9 cellular contexts compared by ENCODE assay signal in genomic region chr17:39939588-39940419, GRCh38. TPM values are rescaled to one million over a fixed set of nuclear protein-coding genes. Genes with fewer than 3 reads are reported as not detected.
DNase-seq lines count a peak whose midpoint lies in the region; ATAC-seq and TF ChIP-seq lines count a peak whose summit lies in the region.
"Had no signal": no experiment of that assay in that cellular context is flagged by ENCODE, and none has a peak within 500 bp of the region (broad histone marks: within the 10 kb centered on the region; RNA-seq: fewer than 3 reads in every experiment).

No MANE protein-coding gene starts in this region.

- no peaks in the 10 kb centered on the region for H3K36me3 Mint-ChIP-seq in activated CD4-positive, alpha-beta T cell treated with anti-CD3 and anti-CD28 coated beads, Interleukin-2, amount 10 ng/mL, durations not matched to agents 7 days and 5 days (ENCODE audit: low read depth)
- H3K36me3 Mint-ChIP-seq: natural killer cell had no signal

- H3K4me2 ChIP-seq in Loucy (ENCODE audit: low read depth, low read length, poor library complexity, severe bottlenecking), result peak overlapping the region; percentile 20

- no peak overlapping the region for H3K4me3 ChIP-seq in BE2C (ENCODE audit: low read depth, low read length)
- H3K4me3 ChIP-seq in Loucy (ENCODE audit: low read length, poor library complexity, severe bottlenecking), result no peak overlapping the region
- H3K4me3 ChIP-seq in heart left ventricle, result no peak overlapping the region
- no peak overlapping the region for H3K4me3 ChIP-seq in aorta (ENCODE audit: low read length in 2 of 2)
- H3K4me3 ChIP-seq in H7 (ENCODE audit: insufficient read depth, low read depth, low read length), result no peak overlapping the region

- WGBS in heart left ventricle, 4 donors, result 48 to 58% (median 52%) methylated on average over 6 of the region's 6 CpGs
- WGBS in aorta, 2 donors, result 56 to 63% methylated on average over 6 of the region's 6 CpGs

- POLR2A ChIA-PET in activated CD4-positive, alpha-beta T cell treated with anti-CD3 and anti-CD28 coated beads, Interleukin-2, amount 10 ng/mL, durations not matched to agents 7 days and 5 days (lab: Charles Lee), result no interaction called here

- H3K4me1 ChIP-seq in BE2C (peaks cover 4% of the 10 kb centered on the region), Loucy (ENCODE audit: insufficient read depth, low read length, poor library complexity, severe bottlenecking) (peaks cover 9% of the 10 kb centered on the region), heart left ventricle (peaks cover 0 to 27% (median 11%) of the 10 kb centered on the region in 12 donors), aorta (ENCODE audit: control insufficient read depth in 1 of 2, insufficient read depth in 2 of 2, low read length in 2 of 2) (no peaks in the 10 kb centered on the region)

- peak; percentile 48 for ATAC-seq in GM18508 (IDR thresholded peaks at IDR 0.05; ENCODE audit: insufficient read depth, unreplicated experiment)
- peak; percentile 24 to 80 (median 62) for ATAC-seq in heart left ventricle
- ATAC-seq in stimulated activated naive CD8-positive, alpha-beta T cell treated with anti-CD3 and anti-CD28 coated beads, Interleukin-15, amount 100 ng/mL, for 72 hours, result peak; percentile 100
- no peak for ATAC-seq in aorta (ENCODE audit: low FRiP score)

- peak overlapping the region; percentile 52 for H3K27ac Mint-ChIP-seq in activated CD4-positive, alpha-beta T cell treated with anti-CD3 and anti-CD28 coated beads, Interleukin-2, amount 10 ng/mL, durations not matched to agents 7 days and 5 days
- H3K27ac Mint-ChIP-seq in stimulated activated naive CD8-positive, alpha-beta T cell treated with anti-CD3 and anti-CD28 coated beads, Interleukin-15, amount 100 ng/mL, for 72 hours, result peak overlapping the region; percentile 33 to 72
- H3K27ac Mint-ChIP-seq: natural killer cell had no signal

- no peaks in the 10 kb centered on the region for H3K9me3 ChIP-seq in BE2C
- H3K9me3 ChIP-seq in Loucy (ENCODE audit: insufficient read depth, low read depth, low read length), result no peaks in the 10 kb centered on the region
- H3K9me3 ChIP-seq in heart left ventricle, result no peaks in the 10 kb centered on the region
- H3K9me3 ChIP-seq in aorta (ENCODE audit: control insufficient read depth, low read length), result no peaks in the 10 kb centered on the region

- peak; percentile 49 for DNase-seq in BE2C
- DNase-seq in activated CD4-positive, alpha-beta T cell treated with anti-CD3 and anti-CD28 coated beads, Interleukin-2, amount 10 ng/mL, durations not matched to agents 7 days and 5 days, result peak; percentile 58
- DNase-seq in heart left ventricle, result peak; percentile 35 to 73 (median 56)
- peak; percentile 42 to 80 for DNase-seq in stimulated activated naive CD8-positive, alpha-beta T cell treated with anti-CD3 and anti-CD28 coated beads, Interleukin-15, amount 100 ng/mL, for 72 hours
- no peak for DNase-seq in aorta
- no peak for DNase-seq in H7
- DNase-seq: natural killer cell had no signal

- no peaks in the 10 kb centered on the region for H3F3A ChIP-seq in Loucy (ENCODE audit: low read depth)

- H2AFZ ChIP-seq in Loucy (ENCODE audit: low read length), result peak overlapping the region; percentile 59; the same call in 1 of the 2 replicates

- no peak for TF ChIP-seq POLR2A in heart left ventricle (IDR thresholded peaks at IDR 0.05)

- no peaks in the 10 kb centered on the region for H4K20me1 ChIP-seq in Loucy (ENCODE audit: insufficient read depth, low read length, poor library complexity, severe bottlenecking)

- H3K9ac ChIP-seq in Loucy (ENCODE audit: low read depth, low read length, poor library complexity, severe bottlenecking), result peak overlapping the region; percentile 25

- peaks cover 19% of the 10 kb centered on the region for H3K4me1 Mint-ChIP-seq in activated CD4-positive, alpha-beta T cell treated with anti-CD3 and anti-CD28 coated beads, Interleukin-2, amount 10 ng/mL, durations not matched to agents 7 days and 5 days
- peaks cover 16% of the 10 kb centered on the region for H3K4me1 Mint-ChIP-seq in stimulated activated naive CD8-positive, alpha-beta T cell treated with anti-CD3 and anti-CD28 coated beads, Interleukin-15, amount 100 ng/mL, for 72 hours
- H3K4me1 Mint-ChIP-seq: natural killer cell had no signal

- no peaks in the 10 kb centered on the region for H3K27me3 ChIP-seq in BE2C
- H3K27me3 ChIP-seq in Loucy (ENCODE audit: insufficient read depth, low read length, poor library complexity, severe bottlenecking), result no peaks in the 10 kb centered on the region
- no peaks in the 10 kb centered on the region for H3K27me3 ChIP-seq in heart left ventricle
- H3K27me3 ChIP-seq in aorta (ENCODE audit: control insufficient read depth in 1 of 2, insufficient read depth in 2 of 2, low read length in 1 of 2), result no peaks in the 10 kb centered on the region
- no peaks in the 10 kb centered on the region for H3K27me3 ChIP-seq in H7 (ENCODE audit: control insufficient read depth, insufficient read depth, low read length)

- no peaks in the 10 kb centered on the region for H3K36me3 ChIP-seq in BE2C
- no peaks in the 10 kb centered on the region for H3K36me3 ChIP-seq in Loucy (ENCODE audit: insufficient read depth, low read length)
- no peaks in the 10 kb centered on the region for H3K36me3 ChIP-seq in heart left ventricle
- H3K36me3 ChIP-seq in aorta (ENCODE audit: control insufficient read depth in 1 of 2, insufficient read depth in 2 of 2, low read length in 1 of 2), result no peaks in the 10 kb centered on the region
- no peaks in the 10 kb centered on the region for H3K36me3 ChIP-seq in H7 (replicated peaks; ENCODE audit: control insufficient read depth, insufficient read depth, low read length)

- intact Hi-C loops in heart left ventricle (cut with DNase I) (no loop called here), aorta (cut with DNase I) (no loop called here)

- H3K27ac ChIP-seq in heart left ventricle (peak overlapping the region in 7 of 12 donors; percentile 31 to 67 (median 54)), aorta (ENCODE audit: low read depth in 1 of 2, low read length in 2 of 2) (no peak overlapping the region)

- no peaks in the 10 kb centered on the region for H3K9me2 ChIP-seq in Loucy (replicated peaks; ENCODE audit: low read depth, low read length)

- CTCF ChIA-PET in activated CD4-positive, alpha-beta T cell treated with anti-CD3 and anti-CD28 coated beads, Interleukin-2, amount 10 ng/mL, durations not matched to agents 7 days and 5 days (lab: Charles Lee), result interaction anchor here (0.6 to 1.6 kb wide), 5 partner anchors 10 to 317 kb away, joined by 3 to 6 read pairs (median 4); partner anchors contain the start of gene PSMD3

- no peaks in the 10 kb centered on the region for H3K9me3 Mint-ChIP-seq in activated CD4-positive, alpha-beta T cell treated with anti-CD3 and anti-CD28 coated beads, Interleukin-2, amount 10 ng/mL, durations not matched to agents 7 days and 5 days
- no peaks in the 10 kb centered on the region for H3K9me3 Mint-ChIP-seq in stimulated activated naive CD8-positive, alpha-beta T cell treated with anti-CD3 and anti-CD28 coated beads, Interleukin-15, amount 100 ng/mL, for 72 hours
- H3K9me3 Mint-ChIP-seq: natural killer cell had no signal

- no peak overlapping the region for H3K4me3 Mint-ChIP-seq in activated CD4-positive, alpha-beta T cell treated with anti-CD3 and anti-CD28 coated beads, Interleukin-2, amount 10 ng/mL, durations not matched to agents 7 days and 5 days
- H3K4me3 Mint-ChIP-seq in stimulated activated naive CD8-positive, alpha-beta T cell treated with anti-CD3 and anti-CD28 coated beads, Interleukin-15, amount 100 ng/mL, for 72 hours, result peak overlapping the region; percentile 26 to 48
- H3K4me3 Mint-ChIP-seq: natural killer cell had no signal

- H3K27me3 Mint-ChIP-seq in activated CD4-positive, alpha-beta T cell treated with anti-CD3 and anti-CD28 coated beads, Interleukin-2, amount 10 ng/mL, durations not matched to agents 7 days and 5 days, result no peaks in the 10 kb centered on the region
- H3K27me3 Mint-ChIP-seq in stimulated activated naive CD8-positive, alpha-beta T cell treated with anti-CD3 and anti-CD28 coated beads, Interleukin-15, amount 100 ng/mL, for 72 hours, result peaks cover 10% of the 10 kb centered on the region

- peak; percentile 68 for TF ChIP-seq CTCF in BE2C (IDR thresholded peaks at IDR 0.05; ENCODE audit: low read depth, low read length)
- TF ChIP-seq CTCF in Loucy (conservative IDR thresholded peaks at IDR 0.05; ENCODE audit: low read length), result peak; percentile 71
- TF ChIP-seq CTCF in heart left ventricle (IDR thresholded peaks at IDR 0.05), result peak in 9 of 12 donors; percentile 12 to 53 (median 26)

- H3K79me2 ChIP-seq in Loucy (ENCODE audit: insufficient read depth, low read length), result no peaks in the 10 kb centered on the region

RNA-seq across cellular contexts. Expression of gene LRRC3C, which starts 12.3 kb away (rescaled TPM):
- polyA plus RNA-seq in BE2C (2012; ENCODE audit: insufficient read depth, insufficient read length, low read depth), result not detected
- total RNA-seq in activated CD4-positive, alpha-beta T cell treated with anti-CD3 and anti-CD28 coated beads, Interleukin-2, amount 10 ng/mL, durations not matched to agents 7 days and 5 days, result not detected
- not detected for total RNA-seq in heart left ventricle
- polyA plus RNA-seq in heart left ventricle, result not detected
- not detected for total RNA-seq in aorta
- polyA plus RNA-seq in aorta, result not detected
- total RNA-seq in H7 (2014; rRNA removed; shearing (Covaris generic)), result not detected in 2 replicates
- total RNA-seq: natural killer cell had no signal

RNA-seq across cellular contexts. Expression of gene ORMDL3, which starts 12.4 kb away (rescaled TPM):
- polyA plus RNA-seq in BE2C (2012; ENCODE audit: insufficient read depth, insufficient read length, low read depth), result 63.1 TPM
- total RNA-seq in activated CD4-positive, alpha-beta T cell treated with anti-CD3 and anti-CD28 coated beads, Interleukin-2, amount 10 ng/mL, durations not matched to agents 7 days and 5 days, result 100 to 1,000 TPM; 152 TPM
- total RNA-seq in heart left ventricle (100 to 1,000 TPM in 1 of 9 donors, 10 to 100 TPM in 8; 40.0 to 111 (median 59.2) TPM), aorta (10 to 100 TPM; 44.2 to 45.0 TPM)
- polyA plus RNA-seq in heart left ventricle (10 to 100 TPM; 49.9 to 64.0 TPM), aorta (10 to 100 TPM; 50.4 to 74.0 TPM)
- 33.3 and 39.7 TPM in 2 replicates for total RNA-seq in H7 (2014; rRNA removed; shearing (Covaris generic))

RNA-seq across cellular contexts. Expression of gene GSDMB, which starts 21.4 kb away (rescaled TPM):
- polyA plus RNA-seq in BE2C (2012; ENCODE audit: insufficient read depth, insufficient read length, low read depth), result 3.9 TPM
- total RNA-seq in activated CD4-positive, alpha-beta T cell treated with anti-CD3 and anti-CD28 coated beads, Interleukin-2, amount 10 ng/mL, durations not matched to agents 7 days and 5 days, result 10 to 100 TPM; 55.4 to 63.1 TPM
- 1 to 10 TPM; 1.6 to 5.3 (median 2.8) TPM for total RNA-seq in heart left ventricle
- 1 to 10 TPM; 2.0 to 4.7 TPM for polyA plus RNA-seq in heart left ventricle
- total RNA-seq in aorta, result 10 to 100 TPM in 1 of 2 donors, 1 to 10 TPM in 1; 9.7 to 14.5 TPM
- polyA plus RNA-seq in aorta, result 10 to 100 TPM; 16.7 to 30.1 TPM
- 3.3 and 6.0 TPM in 2 replicates for total RNA-seq in H7 (2014; rRNA removed; shearing (Covaris generic))

RNA-seq across cellular contexts. Expression of gene GSDMA, which starts 23.0 kb away (rescaled TPM):
- not detected for polyA plus RNA-seq in BE2C (2012; ENCODE audit: insufficient read depth, insufficient read length, low read depth)
- 1 to 10 TPM in 1 of 2 experiments, under 1 TPM in 1; 0.89 to 1.5 TPM for total RNA-seq in activated CD4-positive, alpha-beta T cell treated with anti-CD3 and anti-CD28 coated beads, Interleukin-2, amount 10 ng/mL, durations not matched to agents 7 days and 5 days
- total RNA-seq in heart left ventricle (1 to 10 TPM in 2 of 9 donors, under 1 TPM in 5, not detected in 2; 0.35 to 3.7 (median 0.52) TPM), aorta (1 to 10 TPM; 1.2 to 6.2 TPM)
- polyA plus RNA-seq in heart left ventricle (under 1 TPM in 1 of 2 donors, not detected in 1; 0.08 TPM), aorta (under 1 TPM in 1 of 2 donors, not detected in 1; 0.28 TPM)
- total RNA-seq in H7 (2014; rRNA removed; shearing (Covaris generic)), result not detected in 2 replicates

RNA-seq across cellular contexts. Expression of gene PSMD3, which starts 40.8 kb away (rescaled TPM):
- polyA plus RNA-seq in BE2C (2012; ENCODE audit: insufficient read depth, insufficient read length, low read depth), result 357 TPM
- total RNA-seq in activated CD4-positive, alpha-beta T cell treated with anti-CD3 and anti-CD28 coated beads, Interleukin-2, amount 10 ng/mL, durations not matched to agents 7 days and 5 days, result 10 to 100 TPM; 88.4 to 94.9 TPM
- total RNA-seq in heart left ventricle (100 to 1,000 TPM in 2 of 9 donors, 10 to 100 TPM in 7; 68.9 to 117 (median 83.3) TPM), aorta (10 to 100 TPM; 60.5 to 60.9 TPM)
- polyA plus RNA-seq in heart left ventricle (100 to 1,000 TPM in 1 of 2 donors, 10 to 100 TPM in 1; 72.6 to 142 TPM), aorta (10 to 100 TPM; 27.0 to 59.3 TPM)
- total RNA-seq in H7 (2014; rRNA removed; shearing (Covaris generic)), result 243 and 325 TPM in 2 replicates

Comparison
In these comparisons a context has a peak if more than half of its experiments do, and no peak if none do; other contexts are left out.
1. DNase-seq: peak in BE2C (single experiment), activated CD4-positive, alpha-beta T cell treated with anti-CD3 and anti-CD28 coated beads, Interleukin-2, amount 10 ng/mL, durations not matched to agents 7 days and 5 days (single experiment), heart left ventricle (5 of 5) and stimulated activated naive CD8-positive, alpha-beta T cell treated with anti-CD3 and anti-CD28 coated beads, Interleukin-15, amount 100 ng/mL, for 72 hours (2 of 2); none in aorta (0 of 2) and H7 (single experiment).
2. H3K27ac ChIP-seq: peak in heart left ventricle (7 of 12); none in aorta (0 of 2).
3. Peak in every context shown above with its lines, with median percentiles within 50 percentile points of each other: CTCF ChIP-seq.